In the genomic region with DNA sequence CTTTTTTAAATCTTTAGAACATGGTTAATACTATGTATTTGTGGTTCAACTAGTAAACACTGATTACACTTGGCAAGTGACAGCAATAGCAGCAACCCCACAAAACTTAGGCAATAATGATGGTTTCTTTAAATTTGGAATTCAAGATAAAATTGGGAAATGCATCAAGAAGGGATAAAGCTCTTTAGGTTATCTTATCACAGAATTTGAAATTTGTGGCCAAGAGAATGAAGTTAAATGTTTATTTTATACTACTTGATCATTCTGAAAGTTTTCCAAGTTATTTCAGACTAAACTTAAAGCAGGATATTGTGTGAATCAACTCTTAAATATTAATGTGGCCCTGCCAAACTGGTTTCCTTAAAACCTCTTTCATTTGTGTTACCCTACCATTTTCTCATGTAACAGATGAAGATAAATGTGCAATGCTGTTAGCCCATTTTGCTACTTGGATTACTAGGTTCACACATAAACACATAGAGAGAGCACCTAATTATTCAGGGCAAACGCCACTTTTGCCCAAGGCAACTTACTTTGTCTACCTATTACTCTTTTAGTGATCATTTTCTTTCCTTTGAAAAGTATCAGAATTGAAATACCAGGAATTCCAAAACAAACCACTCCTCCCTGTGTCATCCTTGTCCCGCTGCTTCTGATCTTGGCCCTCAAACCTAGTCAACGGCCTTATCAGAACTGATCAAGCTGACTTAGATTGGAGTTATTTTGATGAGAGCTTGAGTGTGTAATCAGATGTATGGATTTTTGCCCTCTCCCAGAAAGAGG, we compare ENCODE assay signal across 1 cellular context.
TF ChIP-seq lines count a peak whose summit lies in the region.

No MANE protein-coding gene starts in this region.

TF ChIP-seq in GM23338, 12 proteins besides CTCF, POLR2A, EP300 and RAD21 (continued from another document):
- TF ChIP-seq, protein P1, sequence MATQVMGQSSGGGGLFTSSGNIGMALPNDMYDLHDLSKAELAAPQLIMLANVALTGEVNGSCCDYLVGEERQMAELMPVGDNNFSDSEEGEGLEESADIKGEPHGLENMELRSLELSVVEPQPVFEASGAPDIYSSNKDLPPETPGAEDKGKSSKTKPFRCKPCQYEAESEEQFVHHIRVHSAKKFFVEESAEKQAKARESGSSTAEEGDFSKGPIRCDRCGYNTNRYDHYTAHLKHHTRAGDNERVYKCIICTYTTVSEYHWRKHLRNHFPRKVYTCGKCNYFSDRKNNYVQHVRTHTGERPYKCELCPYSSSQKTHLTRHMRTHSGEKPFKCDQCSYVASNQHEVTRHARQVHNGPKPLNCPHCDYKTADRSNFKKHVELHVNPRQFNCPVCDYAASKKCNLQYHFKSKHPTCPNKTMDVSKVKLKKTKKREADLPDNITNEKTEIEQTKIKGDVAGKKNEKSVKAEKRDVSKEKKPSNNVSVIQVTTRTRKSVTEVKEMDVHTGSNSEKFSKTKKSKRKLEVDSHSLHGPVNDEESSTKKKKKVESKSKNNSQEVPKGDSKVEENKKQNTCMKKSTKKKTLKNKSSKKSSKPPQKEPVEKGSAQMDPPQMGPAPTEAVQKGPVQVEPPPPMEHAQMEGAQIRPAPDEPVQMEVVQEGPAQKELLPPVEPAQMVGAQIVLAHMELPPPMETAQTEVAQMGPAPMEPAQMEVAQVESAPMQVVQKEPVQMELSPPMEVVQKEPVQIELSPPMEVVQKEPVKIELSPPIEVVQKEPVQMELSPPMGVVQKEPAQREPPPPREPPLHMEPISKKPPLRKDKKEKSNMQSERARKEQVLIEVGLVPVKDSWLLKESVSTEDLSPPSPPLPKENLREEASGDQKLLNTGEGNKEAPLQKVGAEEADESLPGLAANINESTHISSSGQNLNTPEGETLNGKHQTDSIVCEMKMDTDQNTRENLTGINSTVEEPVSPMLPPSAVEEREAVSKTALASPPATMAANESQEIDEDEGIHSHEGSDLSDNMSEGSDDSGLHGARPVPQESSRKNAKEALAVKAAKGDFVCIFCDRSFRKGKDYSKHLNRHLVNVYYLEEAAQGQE (IDR thresholded peaks at IDR 0.05; ENCODE audit: unreplicated experiment): no peak
- TF ChIP-seq, protein P2, sequence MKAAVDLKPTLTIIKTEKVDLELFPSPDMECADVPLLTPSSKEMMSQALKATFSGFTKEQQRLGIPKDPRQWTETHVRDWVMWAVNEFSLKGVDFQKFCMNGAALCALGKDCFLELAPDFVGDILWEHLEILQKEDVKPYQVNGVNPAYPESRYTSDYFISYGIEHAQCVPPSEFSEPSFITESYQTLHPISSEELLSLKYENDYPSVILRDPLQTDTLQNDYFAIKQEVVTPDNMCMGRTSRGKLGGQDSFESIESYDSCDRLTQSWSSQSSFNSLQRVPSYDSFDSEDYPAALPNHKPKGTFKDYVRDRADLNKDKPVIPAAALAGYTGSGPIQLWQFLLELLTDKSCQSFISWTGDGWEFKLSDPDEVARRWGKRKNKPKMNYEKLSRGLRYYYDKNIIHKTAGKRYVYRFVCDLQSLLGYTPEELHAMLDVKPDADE (IDR thresholded peaks at IDR 0.05): no peak
- TF ChIP-seq JUNB (IDR thresholded peaks at IDR 0.05; ENCODE audit: unreplicated experiment) (no peak), NANOG (IDR thresholded peaks at IDR 0.05; ENCODE audit: borderline replicate concordance) (no peak), ZNF114 (CRISPR knock-in tag; IDR thresholded peaks at IDR 0.05) (no peak)
- TF ChIP-seq, protein P3, sequence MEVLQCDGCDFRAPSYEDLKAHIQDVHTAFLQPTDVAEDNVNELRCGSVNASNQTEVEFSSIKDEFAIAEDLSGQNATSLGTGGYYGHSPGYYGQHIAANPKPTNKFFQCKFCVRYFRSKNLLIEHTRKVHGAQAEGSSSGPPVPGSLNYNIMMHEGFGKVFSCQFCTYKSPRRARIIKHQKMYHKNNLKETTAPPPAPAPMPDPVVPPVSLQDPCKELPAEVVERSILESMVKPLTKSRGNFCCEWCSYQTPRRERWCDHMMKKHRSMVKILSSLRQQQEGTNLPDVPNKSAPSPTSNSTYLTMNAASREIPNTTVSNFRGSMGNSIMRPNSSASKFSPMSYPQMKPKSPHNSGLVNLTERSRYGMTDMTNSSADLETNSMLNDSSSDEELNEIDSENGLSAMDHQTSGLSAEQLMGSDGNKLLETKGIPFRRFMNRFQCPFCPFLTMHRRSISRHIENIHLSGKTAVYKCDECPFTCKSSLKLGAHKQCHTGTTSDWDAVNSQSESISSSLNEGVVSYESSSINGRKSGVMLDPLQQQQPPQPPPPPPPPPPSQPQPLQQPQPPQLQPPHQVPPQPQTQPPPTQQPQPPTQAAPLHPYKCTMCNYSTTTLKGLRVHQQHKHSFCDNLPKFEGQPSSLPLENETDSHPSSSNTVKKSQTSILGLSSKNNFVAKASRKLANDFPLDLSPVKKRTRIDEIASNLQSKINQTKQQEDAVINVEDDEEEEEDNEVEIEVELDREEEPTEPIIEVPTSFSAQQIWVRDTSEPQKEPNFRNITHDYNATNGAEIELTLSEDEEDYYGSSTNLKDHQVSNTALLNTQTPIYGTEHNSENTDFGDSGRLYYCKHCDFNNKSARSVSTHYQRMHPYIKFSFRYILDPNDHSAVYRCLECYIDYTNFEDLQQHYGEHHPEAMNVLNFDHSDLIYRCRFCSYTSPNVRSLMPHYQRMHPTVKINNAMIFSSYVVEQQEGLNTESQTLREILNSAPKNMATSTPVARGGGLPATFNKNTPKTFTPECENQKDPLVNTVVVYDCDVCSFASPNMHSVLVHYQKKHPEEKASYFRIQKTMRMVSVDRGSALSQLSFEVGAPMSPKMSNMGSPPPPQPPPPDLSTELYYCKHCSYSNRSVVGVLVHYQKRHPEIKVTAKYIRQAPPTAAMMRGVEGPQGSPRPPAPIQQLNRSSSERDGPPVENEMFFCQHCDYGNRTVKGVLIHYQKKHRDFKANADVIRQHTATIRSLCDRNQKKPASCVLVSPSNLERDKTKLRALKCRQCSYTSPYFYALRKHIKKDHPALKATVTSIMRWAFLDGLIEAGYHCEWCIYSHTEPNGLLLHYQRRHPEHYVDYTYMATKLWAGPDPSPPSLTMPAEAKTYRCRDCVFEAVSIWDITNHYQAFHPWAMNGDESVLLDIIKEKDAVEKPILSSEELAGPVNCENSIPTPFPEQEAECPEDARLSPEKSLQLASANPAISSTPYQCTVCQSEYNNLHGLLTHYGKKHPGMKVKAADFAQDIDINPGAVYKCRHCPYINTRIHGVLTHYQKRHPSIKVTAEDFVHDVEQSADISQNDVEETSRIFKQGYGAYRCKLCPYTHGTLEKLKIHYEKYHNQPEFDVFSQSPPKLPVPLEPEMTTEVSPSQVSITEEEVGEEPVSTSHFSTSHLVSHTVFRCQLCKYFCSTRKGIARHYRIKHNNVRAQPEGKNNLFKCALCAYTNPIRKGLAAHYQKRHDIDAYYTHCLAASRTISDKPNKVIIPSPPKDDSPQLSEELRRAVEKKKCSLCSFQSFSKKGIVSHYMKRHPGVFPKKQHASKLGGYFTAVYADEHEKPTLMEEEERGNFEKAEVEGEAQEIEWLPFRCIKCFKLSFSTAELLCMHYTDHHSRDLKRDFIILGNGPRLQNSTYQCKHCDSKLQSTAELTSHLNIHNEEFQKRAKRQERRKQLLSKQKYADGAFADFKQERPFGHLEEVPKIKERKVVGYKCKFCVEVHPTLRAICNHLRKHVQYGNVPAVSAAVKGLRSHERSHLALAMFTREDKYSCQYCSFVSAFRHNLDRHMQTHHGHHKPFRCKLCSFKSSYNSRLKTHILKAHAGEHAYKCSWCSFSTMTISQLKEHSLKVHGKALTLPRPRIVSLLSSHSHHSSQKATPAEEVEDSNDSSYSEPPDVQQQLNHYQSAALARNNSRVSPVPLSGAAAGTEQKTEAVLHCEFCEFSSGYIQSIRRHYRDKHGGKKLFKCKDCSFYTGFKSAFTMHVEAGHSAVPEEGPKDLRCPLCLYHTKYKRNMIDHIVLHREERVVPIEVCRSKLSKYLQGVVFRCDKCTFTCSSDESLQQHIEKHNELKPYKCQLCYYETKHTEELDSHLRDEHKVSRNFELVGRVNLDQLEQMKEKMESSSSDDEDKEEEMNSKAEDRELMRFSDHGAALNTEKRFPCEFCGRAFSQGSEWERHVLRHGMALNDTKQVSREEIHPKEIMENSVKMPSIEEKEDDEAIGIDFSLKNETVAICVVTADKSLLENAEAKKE (CRISPR knock-in tag; IDR thresholded peaks at IDR 0.05): no peak
